9 cellular contexts compared by ENCODE assay signal in genomic region chr21:45874716-45875415, GRCh38.
DNase-seq lines count a peak whose midpoint lies in the region; ATAC-seq and TF ChIP-seq lines count a peak whose summit lies in the region.
"Had no signal": no experiment of that assay in that cellular context is flagged by ENCODE, and none has a peak within 500 bp of the region (broad histone marks: within the 10 kb centered on the region; RNA-seq: fewer than 3 reads in every experiment).

No MANE protein-coding gene starts in this region.

- H3K4me1 ChIP-seq in HUES6 (ENCODE audit: control insufficient read depth, insufficient read depth, low read length) (peaks cover 16% of the 10 kb centered on the region; the same call in 1 of the 2 replicates), mucosa of rectum (ENCODE audit: control insufficient read depth in 2 of 2, insufficient read depth in 2 of 2, low read length in 2 of 2) (no peaks in the 10 kb centered on the region)

- no peak for TF ChIP-seq POLR2A in GM18505 (IDR thresholded peaks at IDR 0.05; ENCODE audit: borderline replicate concordance, extremely low read depth, insufficient read depth, insufficient read length)

- no peak for ATAC-seq in HG03354 (IDR thresholded peaks at IDR 0.05; ENCODE audit: poor library complexity, severe bottlenecking, unreplicated experiment)
- no peak for ATAC-seq in GM19397 (IDR thresholded peaks at IDR 0.05; ENCODE audit: unreplicated experiment)
- ATAC-seq in GM18505 (IDR thresholded peaks at IDR 0.05; ENCODE audit: unreplicated experiment), result no peak

- DNase-seq in AG10803 (ENCODE audit: low read depth), result peak; percentile 94
- DNase-seq in ecto neural progenitor cell (ENCODE audit: low spot score), result peak; percentile 49
- no peak for DNase-seq in GM20000 (ENCODE audit: low spot score)
- DNase-seq: SHP77 treated with DMSO at 0.1 percent for 48 hours had no signal

- no peaks in the 10 kb centered on the region for H3K9me3 ChIP-seq in HUES6 (ENCODE audit: control insufficient read depth, insufficient read depth, low read depth, low read length)
- no peaks in the 10 kb centered on the region for H3K9me3 ChIP-seq in mucosa of rectum (ENCODE audit: control insufficient read depth in 2 of 2, low read length in 2 of 2)

- no peaks in the 10 kb centered on the region for H3K36me3 ChIP-seq in HUES6 (ENCODE audit: control insufficient read depth, insufficient read depth, low read length)
- no peaks in the 10 kb centered on the region for H3K36me3 ChIP-seq in mucosa of rectum (ENCODE audit: control insufficient read depth in 2 of 2, insufficient read depth in 2 of 2, low read length in 2 of 2)

- TF ChIP-seq CTCF in AG10803 (conservative IDR thresholded peaks at IDR 0.05; ENCODE audit: low read length), result no peak
- no peak for TF ChIP-seq CTCF in GM20000 (IDR thresholded peaks at IDR 0.05; ENCODE audit: extremely low read depth, missing control alignments)

- H3K27ac ChIP-seq in HUES6 (ENCODE audit: low read depth, low read length) (no peak overlapping the region), mucosa of rectum (ENCODE audit: low read depth in 2 of 2, low read length in 2 of 2) (peak overlapping the region; percentile 51 to 58)

- H3K27me3 ChIP-seq in HUES6 (ENCODE audit: control insufficient read depth, insufficient read depth, low read length) (no peaks in the 10 kb centered on the region), mucosa of rectum (ENCODE audit: control insufficient read depth in 2 of 2, insufficient read depth in 2 of 2, low read length in 2 of 2) (no peaks in the 10 kb centered on the region)

- H3K9ac ChIP-seq in HUES6 (ENCODE audit: low read length) (peak overlapping the region; percentile 45), mucosa of rectum (ENCODE audit: low read depth in 1 of 2, low read length in 2 of 2) (no peak overlapping the region)

- peak overlapping the region; percentile 48 for H3K4me3 ChIP-seq in AG10803 (ENCODE audit: low read length)
- no peak overlapping the region; the same call in 1 of the 2 replicates for H3K4me3 ChIP-seq in HUES6 (ENCODE audit: low read depth, low read length)
- no peak overlapping the region for H3K4me3 ChIP-seq in mucosa of rectum (ENCODE audit: low read length in 2 of 2)
